In the genomic region with DNA sequence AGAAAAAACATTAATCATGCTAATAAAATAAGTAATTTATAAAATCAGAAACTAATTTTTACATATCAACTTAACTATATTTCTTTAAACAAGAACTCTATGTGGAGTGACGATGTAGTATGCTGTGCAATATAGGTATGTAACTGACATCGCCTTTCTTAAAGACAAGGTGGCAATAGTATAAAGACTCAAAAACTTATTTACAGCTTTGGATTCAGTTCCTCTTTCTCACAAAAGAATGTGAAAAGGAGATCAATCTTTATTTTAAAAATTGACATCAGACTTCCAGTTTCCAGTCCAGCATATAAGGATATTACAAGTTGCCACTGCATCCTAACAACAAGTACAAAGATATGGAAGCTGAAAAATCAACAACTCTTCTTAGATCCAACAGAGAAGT, we compare ENCODE assay signal across 1 cellular context.
TF ChIP-seq lines count a peak whose summit lies in the region.

No MANE protein-coding gene starts in this region.

TF ChIP-seq in WTC11, 78 proteins besides CTCF, POLR2A, EP300 and RAD21 (continued from another document):
- TF ChIP-seq, protein P1, sequence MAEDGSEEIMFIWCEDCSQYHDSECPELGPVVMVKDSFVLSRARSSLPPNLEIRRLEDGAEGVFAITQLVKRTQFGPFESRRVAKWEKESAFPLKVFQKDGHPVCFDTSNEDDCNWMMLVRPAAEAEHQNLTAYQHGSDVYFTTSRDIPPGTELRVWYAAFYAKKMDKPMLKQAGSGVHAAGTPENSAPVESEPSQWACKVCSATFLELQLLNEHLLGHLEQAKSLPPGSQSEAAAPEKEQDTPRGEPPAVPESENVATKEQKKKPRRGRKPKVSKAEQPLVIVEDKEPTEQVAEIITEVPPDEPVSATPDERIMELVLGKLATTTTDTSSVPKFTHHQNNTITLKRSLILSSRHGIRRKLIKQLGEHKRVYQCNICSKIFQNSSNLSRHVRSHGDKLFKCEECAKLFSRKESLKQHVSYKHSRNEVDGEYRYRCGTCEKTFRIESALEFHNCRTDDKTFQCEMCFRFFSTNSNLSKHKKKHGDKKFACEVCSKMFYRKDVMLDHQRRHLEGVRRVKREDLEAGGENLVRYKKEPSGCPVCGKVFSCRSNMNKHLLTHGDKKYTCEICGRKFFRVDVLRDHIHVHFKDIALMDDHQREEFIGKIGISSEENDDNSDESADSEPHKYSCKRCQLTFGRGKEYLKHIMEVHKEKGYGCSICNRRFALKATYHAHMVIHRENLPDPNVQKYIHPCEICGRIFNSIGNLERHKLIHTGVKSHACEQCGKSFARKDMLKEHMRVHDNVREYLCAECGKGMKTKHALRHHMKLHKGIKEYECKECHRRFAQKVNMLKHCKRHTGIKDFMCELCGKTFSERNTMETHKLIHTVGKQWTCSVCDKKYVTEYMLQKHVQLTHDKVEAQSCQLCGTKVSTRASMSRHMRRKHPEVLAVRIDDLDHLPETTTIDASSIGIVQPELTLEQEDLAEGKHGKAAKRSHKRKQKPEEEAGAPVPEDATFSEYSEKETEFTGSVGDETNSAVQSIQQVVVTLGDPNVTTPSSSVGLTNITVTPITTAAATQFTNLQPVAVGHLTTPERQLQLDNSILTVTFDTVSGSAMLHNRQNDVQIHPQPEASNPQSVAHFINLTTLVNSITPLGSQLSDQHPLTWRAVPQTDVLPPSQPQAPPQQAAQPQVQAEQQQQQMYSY (CRISPR knock-in tag; IDR thresholded peaks at IDR 0.05): no peak
- TF ChIP-seq FOXJ3 (CRISPR knock-in tag; IDR thresholded peaks at IDR 0.05; ENCODE audit: borderline replicate concordance): no peak
- TF ChIP-seq SMAD4 (CRISPR knock-in tag; IDR thresholded peaks at IDR 0.05): no peak
- TF ChIP-seq NFATC4 (CRISPR knock-in tag; IDR thresholded peaks at IDR 0.05): no peak
- TF ChIP-seq OVOL2 (CRISPR knock-in tag; IDR thresholded peaks at IDR 0.05; ENCODE audit: borderline replicate concordance): no peak
- no peak for TF ChIP-seq ZNF138 (CRISPR knock-in tag; conservative IDR thresholded peaks at IDR 0.05)
- TF ChIP-seq, protein P2, sequence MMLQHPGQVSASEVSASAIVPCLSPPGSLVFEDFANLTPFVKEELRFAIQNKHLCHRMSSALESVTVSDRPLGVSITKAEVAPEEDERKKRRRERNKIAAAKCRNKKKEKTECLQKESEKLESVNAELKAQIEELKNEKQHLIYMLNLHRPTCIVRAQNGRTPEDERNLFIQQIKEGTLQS (CRISPR knock-in tag; conservative IDR thresholded peaks at IDR 0.05): no peak
- TF ChIP-seq GRHL2 (CRISPR knock-in tag; IDR thresholded peaks at IDR 0.05; ENCODE audit: insufficient replicate concordance, severe bottlenecking): no peak
TF ChIP-seq in WTC11: peak in this region for 0.
